In the genomic region with DNA sequence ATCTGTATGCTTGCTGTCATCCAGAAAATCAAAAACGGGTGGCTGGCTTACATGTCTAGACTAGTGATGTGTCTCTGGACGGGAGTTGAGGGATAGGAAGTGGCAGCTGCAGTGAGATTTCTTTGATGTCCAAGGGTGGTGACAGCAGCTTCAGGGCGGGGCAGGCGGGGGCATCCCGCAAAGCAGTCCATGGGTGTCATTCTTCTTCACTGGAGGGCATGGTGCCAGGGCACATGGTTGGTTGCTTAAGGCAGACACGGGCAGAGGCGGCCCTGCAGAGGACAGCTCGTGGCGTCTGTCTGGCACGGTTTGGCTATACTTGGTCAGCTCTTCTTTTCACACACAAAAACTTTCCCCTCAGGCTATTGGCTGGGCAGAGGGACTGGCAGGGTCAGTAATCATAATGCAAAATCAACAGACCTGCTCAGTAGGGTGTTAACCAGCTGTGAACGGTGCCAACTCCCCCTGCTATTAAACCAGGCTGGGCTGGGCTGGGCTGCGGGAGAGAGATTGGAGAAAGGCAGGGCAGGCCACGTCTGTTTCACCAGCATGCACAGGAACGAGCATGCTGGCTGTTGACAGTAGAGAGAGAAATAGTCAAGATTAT, we compare ENCODE assay signal across 11 cellular contexts.
DNase-seq lines count a peak whose midpoint lies in the region; ATAC-seq and TF ChIP-seq lines count a peak whose summit lies in the region.
"Had no signal": no experiment of that assay in that cellular context is flagged by ENCODE, and none has a peak within 500 bp of the region (broad histone marks: within the 10 kb centered on the region; RNA-seq: fewer than 3 reads in every experiment).

No MANE protein-coding gene starts in this region.

- 86 to 100% methylated on average over 3 to 14 of the region's 14 CpGs for WGBS in endodermal cell (ENCODE audit: insufficient coverage in 1 of 2, insufficient read length in 1 of 2), 2 experiments

- no peaks in the 10 kb centered on the region for H3K9me3 ChIP-seq in endodermal cell (ENCODE audit: control insufficient read depth, low read length)
- no peaks in the 10 kb centered on the region for H3K9me3 ChIP-seq in mucosa of descending colon

- H3K9me3 Mint-ChIP-seq in endodermal cell, result no peaks in the 10 kb centered on the region
- peaks cover 5% of the 10 kb centered on the region for H3K9me3 Mint-ChIP-seq in progenitor cell of endocrine pancreas (ENCODE audit: low read depth)

- DNase-seq in AG10803 (ENCODE audit: low read depth), result peak; percentile 28
- peak; percentile 15 for DNase-seq in NCI-H1694 (lab: John Stamatoyannopoulos, UW)
- DNase-seq in endodermal cell, result peak; percentile 60
- peak in 2 of 3 donors; percentile 65 to 69 for DNase-seq in mucosa of descending colon
- DNase-seq in AML-193 (lab: John Stamatoyannopoulos, UW), result no peak
- DNase-seq in progenitor cell of endocrine pancreas (ENCODE audit: low spot score, unreplicated experiment), result no peak
- DNase-seq in H7, result no peak
- DNase-seq: activated CD4-positive, alpha-beta T cell treated with anti-CD3 and anti-CD28 coated beads for 4 hours; stimulated activated CD4-positive, alpha-beta T cell treated with anti-CD3 and anti-CD28 coated beads, Interleukin-2, amount 100 ng/mL, for 24 hours had no signal

- no peak overlapping the region for H3K4me3 ChIP-seq in AG10803 (ENCODE audit: low read length)
- no peak overlapping the region for H3K4me3 ChIP-seq in endodermal cell (ENCODE audit: low read length)
- no peak overlapping the region for H3K4me3 ChIP-seq in mucosa of descending colon
- H3K4me3 ChIP-seq in H7 (ENCODE audit: insufficient read depth, low read depth, low read length), result no peak overlapping the region

- H3K4me1 ChIP-seq in endodermal cell (ENCODE audit: control insufficient read depth, insufficient read depth, low read length), result no peaks in the 10 kb centered on the region
- H3K4me1 ChIP-seq in mucosa of descending colon (ENCODE audit: low read depth), result no peaks in the 10 kb centered on the region

- no peaks in the 10 kb centered on the region for H3K36me3 ChIP-seq in endodermal cell (ENCODE audit: control insufficient read depth, insufficient read depth, low read length)
- H3K36me3 ChIP-seq in mucosa of descending colon (ENCODE audit: low read depth), result no peaks in the 10 kb centered on the region
- no peaks in the 10 kb centered on the region for H3K36me3 ChIP-seq in H7 (replicated peaks; ENCODE audit: control insufficient read depth, insufficient read depth, low read length)

- intact Hi-C loops in mucosa of descending colon (cut with DNase I, micrococcal nuclease), result no loop called here

- no peaks in the 10 kb centered on the region for H3K27me3 ChIP-seq in endodermal cell (ENCODE audit: control insufficient read depth, insufficient read depth, low read length, poor library complexity, severe bottlenecking)
- H3K27me3 ChIP-seq in H7 (ENCODE audit: control insufficient read depth, insufficient read depth, low read length), result no peaks in the 10 kb centered on the region

- TF ChIP-seq CTCF in AG10803 (conservative IDR thresholded peaks at IDR 0.05; ENCODE audit: low read length) (no peak), endodermal cell (conservative IDR thresholded peaks at IDR 0.05) (no peak), mucosa of descending colon (IDR thresholded peaks at IDR 0.05) (no peak), progenitor cell of endocrine pancreas (IDR thresholded peaks at IDR 0.05; ENCODE audit: unreplicated experiment) (no peak)

- H3K4me3 Mint-ChIP-seq in endodermal cell (no peak overlapping the region), progenitor cell of endocrine pancreas (ENCODE audit: low read depth) (no peak overlapping the region)

- H3K27me3 Mint-ChIP-seq in endodermal cell (ENCODE audit: insufficient read depth) (no peaks in the 10 kb centered on the region), progenitor cell of endocrine pancreas (peaks cover 2% of the 10 kb centered on the region)

- H3K36me3 Mint-ChIP-seq in endodermal cell (ENCODE audit: low read depth) (no peaks in the 10 kb centered on the region), progenitor cell of endocrine pancreas (ENCODE audit: insufficient read depth) (no peaks in the 10 kb centered on the region)

- H3K27ac ChIP-seq in endodermal cell (ENCODE audit: low read depth, low read length), result no peak overlapping the region
- H3K27ac ChIP-seq: C4-2B had no signal

- H3K27ac Mint-ChIP-seq in endodermal cell, result no peak overlapping the region
- H3K27ac Mint-ChIP-seq in progenitor cell of endocrine pancreas, result no peak overlapping the region

- no peak overlapping the region for H3K9ac ChIP-seq in endodermal cell (ENCODE audit: extremely low read depth, low read length, poor library complexity, severe bottlenecking)

- ATAC-seq in mucosa of descending colon (peak; percentile 92), HG03521 (IDR thresholded peaks at IDR 0.05; ENCODE audit: unreplicated experiment) (no peak)

- H3K4me1 Mint-ChIP-seq in endodermal cell, result peaks cover 14% of the 10 kb centered on the region
- peaks cover 8% of the 10 kb centered on the region for H3K4me1 Mint-ChIP-seq in progenitor cell of endocrine pancreas (ENCODE audit: low read depth)

Comparison
In these comparisons a context has a peak if more than half of its experiments do, and no peak if none do; other contexts are left out.
1. DNase-seq: peak in AG10803 (single experiment), NCI-H1694 (single experiment), endodermal cell (single experiment) and mucosa of descending colon (2 of 3); none in AML-193 (0 of 2), progenitor cell of endocrine pancreas (single experiment) and H7 (single experiment).